Comparison of ENCODE assay signal across 8 cellular contexts in genomic region chr21:38351961-38352521, GRCh38.
DNase-seq lines count a peak whose midpoint lies in the region; ATAC-seq and TF ChIP-seq lines count a peak whose summit lies in the region.

No MANE protein-coding gene starts in this region.

- no peaks in the 10 kb centered on the region for H3K4me1 ChIP-seq in right cardiac atrium (ENCODE audit: control insufficient read depth, insufficient read depth, low read length)

- H3K27me3 ChIP-seq in brain microvascular endothelial cell (replicated peaks) (no peaks in the 10 kb centered on the region), right cardiac atrium (ENCODE audit: control insufficient read depth, insufficient read depth) (no peaks in the 10 kb centered on the region)

- peak overlapping the region; percentile 87 for H3K27ac ChIP-seq in brain microvascular endothelial cell
- no peak overlapping the region for H3K27ac ChIP-seq in right cardiac atrium (ENCODE audit: low read length)

- no peak overlapping the region for H3K4me3 ChIP-seq in brain microvascular endothelial cell (ENCODE audit: low read depth, low read length)
- H3K4me3 ChIP-seq in right cardiac atrium (ENCODE audit: low read length): no peak overlapping the region

- no peak for ATAC-seq in GM21737 (IDR thresholded peaks at IDR 0.05; ENCODE audit: unreplicated experiment)
- ATAC-seq in right cardiac atrium: no peak

- WGBS in right cardiac atrium: 52% methylated on average over 10 of the region's 10 CpGs

- intact Hi-C loops in right cardiac atrium (cut with DNase I) (loop anchor here (5.0 to 10.0 kb wide), 4 partner anchors 135 to 647 kb away; no protein-coding TSS in a partner anchor), posterior cingulate gyrus (cut with DNase I) (loop anchor here (2.0 to 10.0 kb wide), 3 partner anchors 133 to 647 kb away; no protein-coding TSS in a partner anchor)

- no peaks in the 10 kb centered on the region for H3K36me3 ChIP-seq in brain microvascular endothelial cell (replicated peaks)

- no peak for TF ChIP-seq CTCF in brain microvascular endothelial cell (IDR thresholded peaks at IDR 0.05; ENCODE audit: low read depth, low read length, missing control alignments)

- DNase-seq in COR-L47 (lab: John Stamatoyannopoulos, UW): peak; percentile 17
- peak; percentile 92 for DNase-seq in M059J (ENCODE audit: low read depth)
- peak; percentile 72 for DNase-seq in brain microvascular endothelial cell
- peak; percentile 84 for DNase-seq in myocyte (ENCODE audit: low read depth)
- DNase-seq in MV-4-11 (lab: John Stamatoyannopoulos, UW): no peak
- DNase-seq in right cardiac atrium: no peak
- DNase-seq in posterior cingulate gyrus: no peak

- in situ Hi-C loops in brain microvascular endothelial cell (cut with HindIII; ENCODE audit: low pct_ligation_motif_present, low sequenced_read_pairs): loop anchor here (25.0 kb wide), 1 partner anchor 590 kb away; no protein-coding TSS in a partner anchor

- H3K9me3 ChIP-seq in right cardiac atrium (ENCODE audit: control insufficient read depth, low read length): no peaks in the 10 kb centered on the region

Comparison
In these comparisons a context has a peak if more than half of its experiments do, and no peak if none do; other contexts are left out.
1. DNase-seq: peak in COR-L47 (single experiment), M059J (single experiment), brain microvascular endothelial cell (single experiment) and myocyte (single experiment); none in MV-4-11 (single experiment), right cardiac atrium (0 of 3) and posterior cingulate gyrus (0 of 10).